Comparison of ENCODE assay signal across 14 cellular contexts in the genomic region with DNA sequence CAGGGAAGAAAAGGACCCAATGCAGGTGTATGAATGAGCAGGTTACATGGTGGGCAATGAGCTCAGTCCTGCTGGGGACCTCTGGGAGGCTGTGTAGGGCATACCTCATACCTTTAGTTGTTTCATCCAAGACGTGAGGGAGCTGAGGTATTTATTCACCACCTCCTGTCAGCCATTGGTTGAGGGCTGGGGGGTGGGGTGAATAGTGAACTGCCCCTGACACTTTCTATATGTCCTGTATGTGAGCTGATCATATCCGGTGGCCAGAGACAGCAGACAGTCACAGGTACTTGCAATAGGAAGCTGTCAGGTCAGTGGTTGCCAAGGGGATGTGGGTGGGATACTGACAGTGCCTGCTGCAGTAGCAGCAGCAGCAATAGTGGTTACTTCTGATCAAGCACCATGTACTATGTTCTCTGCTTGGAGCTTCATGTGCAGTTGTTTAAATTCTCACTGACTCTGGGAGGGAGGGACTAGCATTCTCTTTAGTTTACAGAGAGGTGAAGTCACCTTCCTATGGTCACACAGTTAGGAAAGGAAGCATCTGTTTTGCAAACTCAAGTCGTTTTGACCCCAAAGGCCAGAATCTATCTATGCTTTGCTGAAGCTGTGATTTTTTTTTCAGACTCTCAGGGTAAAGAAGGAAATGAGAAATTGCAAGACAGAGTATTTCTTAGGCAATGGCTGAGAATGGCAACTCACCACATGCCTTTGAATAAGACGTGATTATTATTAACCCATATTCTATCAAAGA. TPM values are rescaled to one million over a fixed set of nuclear protein-coding genes. Genes with fewer than 3 reads are reported as not detected.
DNase-seq lines count a peak whose midpoint lies in the region; ATAC-seq and TF ChIP-seq lines count a peak whose summit lies in the region.
"Had no signal": no experiment of that assay in that cellular context is flagged by ENCODE, and none has a peak within 500 bp of the region (broad histone marks: within the 10 kb centered on the region; RNA-seq: fewer than 3 reads in every experiment).

No MANE protein-coding gene starts in this region.

- TF ChIP-seq POLR2A in tibial nerve (IDR thresholded peaks at IDR 0.05): no peak

- H3K27ac Mint-ChIP-seq in WTC11: no peak overlapping the region
- H3K27ac Mint-ChIP-seq in memory B cell: peak overlapping the region; percentile 43

- no peak for TF ChIP-seq CTCF in GM12864 (IDR thresholded peaks at IDR 0.05; ENCODE audit: low read depth, low read length, missing control alignments)
- no peak for TF ChIP-seq CTCF in WTC11 (IDR thresholded peaks at IDR 0.05)
- no peak for TF ChIP-seq CTCF in hepatocyte (IDR thresholded peaks at IDR 0.05; ENCODE audit: poor library complexity)
- TF ChIP-seq CTCF in tibial nerve (IDR thresholded peaks at IDR 0.05): no peak

- no peaks in the 10 kb centered on the region for H4K20me1 ChIP-seq in hepatocyte (ENCODE audit: insufficient read depth, poor library complexity, severe bottlenecking)

- H3K9me3 ChIP-seq in hepatocyte (ENCODE audit: low read depth) (no peaks in the 10 kb centered on the region), tibial nerve (peaks cover 0 to 10% (median 2%) of the 10 kb centered on the region in 4 donors)

- H2AFZ ChIP-seq in hepatocyte: no peak overlapping the region

- peak; percentile 81 for ATAC-seq in GM19351 (IDR thresholded peaks at IDR 0.05; ENCODE audit: unreplicated experiment)
- peak; percentile 38 for ATAC-seq in WTC11
- ATAC-seq in memory B cell (ENCODE audit: low read depth): no peak

- no peak overlapping the region for H3K4me3 Mint-ChIP-seq in WTC11
- H3K4me3 Mint-ChIP-seq in memory B cell: no peak overlapping the region

- peaks cover 5% of the 10 kb centered on the region; the same call in 1 of the 2 replicates for H3K27me3 Mint-ChIP-seq in WTC11 (ENCODE audit: low read depth)
- H3K27me3 Mint-ChIP-seq in memory B cell: no peaks in the 10 kb centered on the region

- H3K4me3 ChIP-seq in GM12864 (ENCODE audit: low read depth, low read length): no peak overlapping the region
- H3K4me3 ChIP-seq in hepatocyte: no peak overlapping the region
- H3K4me3 ChIP-seq in tibial nerve: no peak overlapping the region

- no peak overlapping the region for H3K4me2 ChIP-seq in hepatocyte

- peaks cover 19% of the 10 kb centered on the region for H3K9me3 Mint-ChIP-seq in WTC11
- H3K9me3 Mint-ChIP-seq in memory B cell: no peaks in the 10 kb centered on the region

- no peaks in the 10 kb centered on the region for H3K9me2 ChIP-seq in hepatocyte (replicated peaks; ENCODE audit: insufficient read depth)

- H3K27ac ChIP-seq in hepatocyte (no peak overlapping the region), tibial nerve (no peak overlapping the region)

- H3K36me3 ChIP-seq in hepatocyte (replicated peaks; ENCODE audit: insufficient read depth, low read depth) (no peaks in the 10 kb centered on the region), tibial nerve (peaks cover 0 to 27% (median 0%) of the 10 kb centered on the region in 3 donors)

- POLR2A ChIA-PET in WTC11 (lab: Charles Lee): no interaction called here

- H3K4me1 Mint-ChIP-seq in WTC11 (peaks cover 14% of the 10 kb centered on the region), memory B cell (peaks cover 18% of the 10 kb centered on the region)

- 77% methylated on average over 4 of the region's 4 CpGs for WGBS in hepatocyte (ENCODE audit: low lambda C conversion rate, missing lambda C conversion rate)
- 69 to 74% methylated on average over 4 of the region's 4 CpGs for WGBS in tibial nerve, 2 donors

- H3K27me3 ChIP-seq in hepatocyte (no peaks in the 10 kb centered on the region), tibial nerve (no peaks in the 10 kb centered on the region)

- peaks cover 21% of the 10 kb centered on the region for H3K36me3 Mint-ChIP-seq in WTC11
- peaks cover 34% of the 10 kb centered on the region for H3K36me3 Mint-ChIP-seq in memory B cell

- no peaks in the 10 kb centered on the region for H3K79me2 ChIP-seq in hepatocyte

- TF ChIP-seq EP300 in tibial nerve (IDR thresholded peaks at IDR 0.05): no peak

- H3K4me1 ChIP-seq in hepatocyte (ENCODE audit: insufficient read depth) (peaks cover 4% of the 10 kb centered on the region), tibial nerve (no peaks in the 10 kb centered on the region)

- DNase-seq in GM12864 (ENCODE audit: low read depth): peak; percentile 60
- no peak for DNase-seq in WTC11 (ENCODE audit: low spot score)
- no peak for DNase-seq in memory B cell (ENCODE audit: low spot score in 2 of 2)
- no peak for DNase-seq in hepatocyte (ENCODE audit: low spot score)
- DNase-seq in tibial nerve (ENCODE audit: low spot score in 2 of 2): no peak
- no peak for DNase-seq in NCI-H2227 (lab: John Stamatoyannopoulos, UW; ENCODE audit: unreplicated experiment)
- DNase-seq in activated T-cell treated with anti-CD3 and anti-CD28 coated beads, Interleukin-2, amount 50 U/mL, for 48 hours: no peak
- DNase-seq: activated CD4-positive, alpha-beta T cell treated with anti-CD3 and anti-CD28 coated beads for 4 hours; DMS 273 treated with DMSO at 0.1 percent for 48 hours; NCI-H1092; NCI-H524; stimulated activated CD4-positive, alpha-beta T cell treated with anti-CD3 and anti-CD28 coated beads, Interleukin-4, amount 100 ng/mL, for 1 hour; substantia nigra had no signal

- CTCF ChIA-PET in WTC11 (lab: Charles Lee): interaction anchor here (1.1 kb wide), 1 partner anchor 32 kb away, joined by 3 read pairs; no protein-coding TSS in a partner anchor

TF ChIP-seq in WTC11, 78 proteins besides CTCF, POLR2A, EP300 and RAD21:
- TF ChIP-seq FOXJ3 (CRISPR knock-in tag; IDR thresholded peaks at IDR 0.05; ENCODE audit: borderline replicate concordance) (no peak), AR (CRISPR knock-in tag; IDR thresholded peaks at IDR 0.05) (no peak), ELF4 (CRISPR knock-in tag; IDR thresholded peaks at IDR 0.05; ENCODE audit: low read depth) (no peak), GTF2I (CRISPR knock-in tag; conservative IDR thresholded peaks at IDR 0.05) (no peak), ETV6 (CRISPR knock-in tag; IDR thresholded peaks at IDR 0.05) (no peak), IRF2 (CRISPR knock-in tag; IDR thresholded peaks at IDR 0.05; ENCODE audit: borderline replicate concordance, low read depth) (no peak), TEAD4 (CRISPR knock-in tag; IDR thresholded peaks at IDR 0.05) (no peak), MXD4 (CRISPR knock-in tag; IDR thresholded peaks at IDR 0.05; ENCODE audit: borderline replicate concordance) (no peak)
- TF ChIP-seq, protein P1, sequence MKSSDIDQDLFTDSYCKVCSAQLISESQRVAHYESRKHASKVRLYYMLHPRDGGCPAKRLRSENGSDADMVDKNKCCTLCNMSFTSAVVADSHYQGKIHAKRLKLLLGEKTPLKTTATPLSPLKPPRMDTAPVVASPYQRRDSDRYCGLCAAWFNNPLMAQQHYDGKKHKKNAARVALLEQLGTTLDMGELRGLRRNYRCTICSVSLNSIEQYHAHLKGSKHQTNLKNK (CRISPR knock-in tag; IDR thresholded peaks at IDR 0.05): no peak

RNA-seq across cellular contexts. Expression of gene MIAT, which starts 54.0 kb away (rescaled TPM):
- total RNA-seq in WTC11 (2021) (50.7 to 61.6 TPM (median 58.2 TPM) in 3 replicates), hepatocyte (1.00 and 1.1 TPM in 2 replicates), tibial nerve (1 to 10 TPM in 1 of 4 donors, under 1 TPM in 3; 0.42 to 1.5 (median 0.62) TPM)
- 0.51 and 1.9 TPM in 2 replicates for polyA plus RNA-seq in hepatocyte

Comparison
In these comparisons a context has a peak if more than half of its experiments do, and no peak if none do; other contexts are left out.
1. RNA of gene MIAT, which starts 54.0 kb away (total RNA-seq): 50.7 to 61.6 TPM in WTC11; 1.00 to 1.1 TPM in hepatocyte and 0.42 to 1.5 TPM in tibial nerve; every median in the first group is over 10 times any median in the second.